In the genomic region with DNA sequence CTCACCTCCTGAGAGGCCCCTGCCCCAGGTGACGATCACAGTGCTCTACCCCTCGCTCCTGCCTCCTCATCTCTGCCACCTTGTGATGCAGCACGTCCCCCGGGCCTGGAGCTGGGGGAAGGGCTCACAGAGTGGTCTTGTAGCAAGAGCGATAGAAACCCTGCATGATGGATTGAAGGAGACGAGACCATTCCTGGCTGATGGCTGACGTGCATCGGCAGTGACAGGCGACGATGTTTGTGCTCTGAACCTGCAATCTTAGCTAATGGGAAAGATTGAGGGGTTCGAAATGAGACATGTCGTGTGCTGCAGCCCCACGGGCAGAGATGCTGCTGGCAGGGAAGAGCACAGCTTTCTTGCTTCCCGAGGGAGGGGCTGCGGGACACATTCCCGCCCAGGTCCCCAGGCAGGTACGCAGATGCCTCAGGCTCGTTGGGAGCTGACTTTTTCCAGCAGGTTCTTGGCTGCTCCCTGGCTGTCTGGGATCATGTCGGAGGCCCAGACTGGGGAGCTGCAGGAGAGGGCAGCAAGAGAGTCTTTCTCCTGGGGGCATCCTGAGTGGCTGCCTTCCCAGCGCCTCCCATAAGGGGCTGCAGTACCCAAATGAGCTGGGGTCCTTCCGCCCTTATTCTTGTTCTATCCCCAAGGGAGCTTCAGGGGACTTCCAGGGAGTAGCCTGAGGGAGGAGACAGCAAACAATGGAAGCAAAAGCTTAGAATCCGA, we compare ENCODE assay signal across 16 cellular contexts.
"Had no signal": no experiment of that assay in that cellular context is flagged by ENCODE, and none has a peak within 500 bp of the region (broad histone marks: within the 10 kb centered on the region; RNA-seq: fewer than 3 reads in every experiment).

No MANE protein-coding gene starts in this region.

- H3K4me1 ChIP-seq: heart left ventricle, left ventricle myocardium inferior, stomach, testis, upper lobe of left lung had no signal

- H3K27ac Mint-ChIP-seq: activated CD4-positive, alpha-beta T cell treated with anti-CD3 and anti-CD28 coated beads, Interleukin-2, amount 10 ng/mL, durations not matched to agents 7 days and 5 days; activated naive CD8-positive, alpha-beta T cell treated with anti-CD3 and anti-CD28 coated beads, Interleukin-2, amount 10 ng/mL, durations not matched to agents 7 days and 5 days; memory B cell; nephron had no signal

- ATAC-seq: heart left ventricle had no signal

- H3K4me3 Mint-ChIP-seq: activated CD4-positive, alpha-beta T cell treated with anti-CD3 and anti-CD28 coated beads, Interleukin-2, amount 10 ng/mL, durations not matched to agents 7 days and 5 days; activated naive CD8-positive, alpha-beta T cell treated with anti-CD3 and anti-CD28 coated beads, Interleukin-2, amount 10 ng/mL, durations not matched to agents 7 days and 5 days; brain; memory B cell; nephron had no signal

- H3K27ac ChIP-seq: heart left ventricle, left ventricle myocardium inferior, sigmoid colon, stomach, testis, upper lobe of left lung had no signal

- H3K9me3 Mint-ChIP-seq: activated CD4-positive, alpha-beta T cell treated with anti-CD3 and anti-CD28 coated beads, Interleukin-2, amount 10 ng/mL, durations not matched to agents 7 days and 5 days; activated naive CD8-positive, alpha-beta T cell treated with anti-CD3 and anti-CD28 coated beads, Interleukin-2, amount 10 ng/mL, durations not matched to agents 7 days and 5 days; nephron had no signal

- H3K4me3 ChIP-seq: heart left ventricle, left ventricle myocardium inferior, sigmoid colon, stomach, testis, upper lobe of left lung had no signal

- H3K36me3 ChIP-seq: heart left ventricle, left ventricle myocardium inferior, sigmoid colon, stomach, upper lobe of left lung had no signal

- H3K9me3 ChIP-seq: heart left ventricle, left ventricle myocardium inferior, sigmoid colon, testis, upper lobe of left lung had no signal

- DNase-seq: activated CD4-positive, alpha-beta T cell treated with anti-CD3 and anti-CD28 coated beads, Interleukin-2, amount 10 ng/mL, durations not matched to agents 7 days and 5 days; activated naive CD8-positive, alpha-beta T cell treated with anti-CD3 and anti-CD28 coated beads, Interleukin-2, amount 10 ng/mL, durations not matched to agents 7 days and 5 days; cortex of kidney; effector memory CD4-positive, alpha-beta T cell; foreskin melanocyte; heart left ventricle; kidney; left ventricle myocardium inferior; sigmoid colon; stimulated activated CD4-positive, alpha-beta T cell treated with anti-CD3 and anti-CD28 coated beads, Interleukin-2, amount 100 ng/mL, for 24 hours; stomach; testis had no signal

- H3K27me3 ChIP-seq: sigmoid colon, testis, upper lobe of left lung had no signal

- H3K27me3 Mint-ChIP-seq: activated CD4-positive, alpha-beta T cell treated with anti-CD3 and anti-CD28 coated beads, Interleukin-2, amount 10 ng/mL, durations not matched to agents 7 days and 5 days; activated naive CD8-positive, alpha-beta T cell treated with anti-CD3 and anti-CD28 coated beads, Interleukin-2, amount 10 ng/mL, durations not matched to agents 7 days and 5 days had no signal

- H3K36me3 Mint-ChIP-seq: activated naive CD8-positive, alpha-beta T cell treated with anti-CD3 and anti-CD28 coated beads, Interleukin-2, amount 10 ng/mL, durations not matched to agents 7 days and 5 days; brain; memory B cell had no signal

- H3K4me1 Mint-ChIP-seq: activated CD4-positive, alpha-beta T cell treated with anti-CD3 and anti-CD28 coated beads, Interleukin-2, amount 10 ng/mL, durations not matched to agents 7 days and 5 days; activated naive CD8-positive, alpha-beta T cell treated with anti-CD3 and anti-CD28 coated beads, Interleukin-2, amount 10 ng/mL, durations not matched to agents 7 days and 5 days; memory B cell had no signal
